ENCODE assay signal across 25 cellular contexts in genomic region chr6:17396256-17396655, GRCh38. TPM values are rescaled to one million over a fixed set of nuclear protein-coding genes. Genes with fewer than 3 reads are reported as not detected.
"Had no signal": no experiment of that assay in that cellular context is flagged by ENCODE, and none has a peak within 500 bp of the region (broad histone marks: within the 10 kb centered on the region; RNA-seq: fewer than 3 reads in every experiment).

No MANE protein-coding gene starts in this region.

- H3K27me3 ChIP-seq: body of pancreas, colonic mucosa had no signal

- H3K4me1 ChIP-seq: colonic mucosa had no signal

- H3K9me3 ChIP-seq: body of pancreas, colonic mucosa had no signal

- DNase-seq: activated CD4-positive, alpha-beta memory T cell treated with anti-CD3 and anti-CD28 coated beads for 36 hours; activated CD4-positive, alpha-beta T cell treated with anti-CD3 and anti-CD28 coated beads for 1 hour; activated CD4-positive, alpha-beta T cell treated with anti-CD3 and anti-CD28 coated beads for 4 hours; activated CD8-positive, alpha-beta memory T cell treated with anti-CD3 and anti-CD28 coated beads, Interleukin-2, amount 50 U/mL, for 48 hours; activated gamma-delta T cell; activated naive CD4-positive, alpha-beta T cell; activated naive CD4-positive, alpha-beta T cell treated with anti-CD3 and anti-CD28 coated beads, Interleukin-2, amount 10 ng/mL, durations not matched to agents 7 days and 5 days; activated T-cell treated with anti-CD3 and anti-CD28 coated beads for 4 hours; activated T-cell treated with anti-CD3 and anti-CD28 coated beads, Interleukin-2, amount 50 U/mL, for 24 hours; activated T-cell treated with anti-CD3 and anti-CD28 coated beads, Interleukin-2, amount 50 U/mL, for 72 hours; amniotic stem cell; anterior cingulate cortex; body of pancreas; caudate nucleus; colonic mucosa; effector CD8-positive, alpha-beta T cell; foreskin fibroblast; glutamatergic neuron; heart left ventricle; T-helper 2 cell had no signal

- H3K27ac Mint-ChIP-seq: activated CD4-positive, alpha-beta memory T cell treated with anti-CD3 and anti-CD28 coated beads for 36 hours; activated naive CD4-positive, alpha-beta T cell treated with anti-CD3 and anti-CD28 coated beads, Interleukin-2, amount 10 ng/mL, durations not matched to agents 7 days and 5 days; activated naive CD8-positive, alpha-beta T cell; activated T-cell treated with anti-CD3 and anti-CD28 coated beads, Interleukin-2, amount 50 U/mL, for 24 hours; activated T-cell treated with anti-CD3 and anti-CD28 coated beads, Interleukin-2, amount 50 U/mL, for 72 hours; WTC11 had no signal

- H3K4me3 Mint-ChIP-seq: activated CD4-positive, alpha-beta memory T cell treated with anti-CD3 and anti-CD28 coated beads for 36 hours; activated naive CD4-positive, alpha-beta T cell treated with anti-CD3 and anti-CD28 coated beads, Interleukin-2, amount 10 ng/mL, durations not matched to agents 7 days and 5 days; activated naive CD8-positive, alpha-beta T cell; activated T-cell treated with anti-CD3 and anti-CD28 coated beads, Interleukin-2, amount 50 U/mL, for 24 hours; activated T-cell treated with anti-CD3 and anti-CD28 coated beads, Interleukin-2, amount 50 U/mL, for 72 hours; WTC11 had no signal

- H3K9me3 Mint-ChIP-seq: activated CD4-positive, alpha-beta memory T cell treated with anti-CD3 and anti-CD28 coated beads for 36 hours; activated naive CD4-positive, alpha-beta T cell treated with anti-CD3 and anti-CD28 coated beads, Interleukin-2, amount 10 ng/mL, durations not matched to agents 7 days and 5 days; activated T-cell treated with anti-CD3 and anti-CD28 coated beads, Interleukin-2, amount 50 U/mL, for 72 hours had no signal

- H3K36me3 Mint-ChIP-seq: activated CD4-positive, alpha-beta memory T cell treated with anti-CD3 and anti-CD28 coated beads for 36 hours; activated naive CD4-positive, alpha-beta T cell treated with anti-CD3 and anti-CD28 coated beads, Interleukin-2, amount 10 ng/mL, durations not matched to agents 7 days and 5 days; activated naive CD8-positive, alpha-beta T cell had no signal

- H3K4me3 ChIP-seq: body of pancreas, colonic mucosa, heart left ventricle had no signal

- ATAC-seq: activated T-cell treated with anti-CD3 and anti-CD28 coated beads, Interleukin-2, amount 50 U/mL, for 72 hours; body of pancreas; esophagus mucosa; heart left ventricle; WTC11 had no signal

- H3K36me3 ChIP-seq: colonic mucosa, heart left ventricle had no signal

- H3K27ac ChIP-seq: body of pancreas, colonic mucosa, heart left ventricle, VCaP had no signal

RNA-seq across cellular contexts. Expression of gene CAP2, which starts 2.9 kb away (rescaled TPM):
- total RNA-seq: activated CD4-positive, alpha-beta memory T cell treated with anti-CD3 and anti-CD28 coated beads for 36 hours; activated T-cell treated with anti-CD3 and anti-CD28 coated beads, Interleukin-2, amount 50 U/mL, for 72 hours; T-helper 1 cell treated with Interleukin-12 subunit alpha and Interleukin-12 subunit beta and Interleukin-4 antibody, amounts not matched to agents 30 ng/mL and 1 ng/mL, for 36 hours had no signal
